In the genomic region with DNA sequence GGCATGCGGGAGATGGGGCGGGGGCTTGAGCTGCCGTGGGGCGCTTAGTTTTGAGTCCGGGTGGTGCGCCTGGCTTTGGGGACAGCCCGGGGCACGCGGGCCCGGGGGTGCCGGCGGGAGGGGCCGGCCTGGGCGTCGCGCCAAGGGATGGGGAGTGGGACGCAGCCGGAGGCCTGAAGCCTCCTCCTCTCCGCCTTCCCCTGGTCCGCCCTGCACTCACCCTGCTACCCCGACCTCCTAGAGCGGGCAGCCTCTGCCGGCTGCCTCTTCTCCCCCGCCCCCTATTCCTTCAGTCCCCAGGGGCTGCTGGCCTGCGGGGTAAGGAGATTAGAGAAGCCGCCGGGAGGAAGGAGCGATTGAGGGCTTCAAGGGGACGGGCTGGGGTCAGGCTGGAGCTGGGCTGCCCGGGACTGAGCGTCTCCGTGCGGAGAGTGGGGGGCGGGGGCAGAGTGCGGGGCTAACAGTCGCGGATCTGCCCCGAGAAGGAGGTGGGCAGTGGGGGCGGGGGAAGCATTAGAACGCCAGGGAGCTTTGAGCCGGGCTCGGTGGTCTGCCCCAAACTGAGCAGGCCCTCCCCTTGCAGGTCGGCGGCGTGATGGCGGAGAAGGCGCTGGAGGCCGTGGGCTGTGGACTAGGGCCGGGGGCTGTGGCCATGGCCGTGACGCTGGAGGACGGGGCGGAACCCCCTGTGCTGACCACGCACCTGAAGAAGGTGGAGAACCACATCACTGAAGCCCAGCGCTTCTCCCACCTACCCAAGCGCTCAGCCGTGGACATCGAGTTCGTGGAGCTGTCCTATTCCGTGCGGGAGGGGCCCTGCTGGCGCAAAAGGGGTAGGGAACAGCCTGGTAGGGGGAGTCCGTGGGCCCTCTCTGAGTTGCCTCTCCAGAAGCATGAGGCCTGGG, we compare ENCODE assay signal across 8 cellular contexts. TPM values are rescaled to one million over a fixed set of nuclear protein-coding genes. Genes with fewer than 3 reads are reported as not detected.
DNase-seq lines count a peak whose midpoint lies in the region; ATAC-seq and TF ChIP-seq lines count a peak whose summit lies in the region.

No MANE protein-coding gene starts in this region.

- H3K27me3 Mint-ChIP-seq in activated T-cell treated with anti-CD3 and anti-CD28 coated beads, Interleukin-2, amount 50 U/mL, for 4 hours (ENCODE audit: low read depth) = peaks cover 34% of the 10 kb centered on the region

- intact Hi-C loops in ascending aorta (cut with DNase I) = no loop called here

- H3K27ac ChIP-seq in ascending aorta (no peak overlapping the region), thoracic aorta (no peak overlapping the region)

- H3K4me3 Mint-ChIP-seq in activated T-cell treated with anti-CD3 and anti-CD28 coated beads, Interleukin-2, amount 50 U/mL, for 4 hours = peak overlapping the region; percentile 48

- no peaks in the 10 kb centered on the region for H3K9me3 Mint-ChIP-seq in activated T-cell treated with anti-CD3 and anti-CD28 coated beads, Interleukin-2, amount 50 U/mL, for 4 hours

- no peak for TF ChIP-seq CTCF in ascending aorta (IDR thresholded peaks at IDR 0.05)
- TF ChIP-seq CTCF in thoracic aorta (IDR thresholded peaks at IDR 0.05) = no peak

- H3K27me3 ChIP-seq in ascending aorta (no peaks in the 10 kb centered on the region), thoracic aorta (replicated peaks; ENCODE audit: insufficient read depth) (no peaks in the 10 kb centered on the region)

- H3K4me1 Mint-ChIP-seq in activated T-cell treated with anti-CD3 and anti-CD28 coated beads, Interleukin-2, amount 50 U/mL, for 4 hours (ENCODE audit: low read depth) = peaks cover 7% of the 10 kb centered on the region

- H3K36me3 ChIP-seq in ascending aorta (no peaks in the 10 kb centered on the region), thoracic aorta (no peaks in the 10 kb centered on the region)

- no peak for DNase-seq in activated T-cell treated with anti-CD3 and anti-CD28 coated beads, Interleukin-2, amount 50 U/mL, for 4 hours
- DNase-seq in activated T-cell treated with anti-CD3 and anti-CD28 coated beads for 4 hours (no peak), ascending aorta (ENCODE audit: low spot score in 2 of 2) (no peak), left kidney (ENCODE audit: low read depth, low spot score) (peak; percentile 67), thoracic aorta (ENCODE audit: low spot score) (no peak), cerebellum (ENCODE audit: low spot score) (no peak), amniotic stem cell (lab: John Stamatoyannopoulos, UW) (no peak)

- H3K4me3 ChIP-seq in ascending aorta (peak overlapping the region; percentile 78), thoracic aorta (peak overlapping the region; percentile 80)

- no peaks in the 10 kb centered on the region for H3K36me3 Mint-ChIP-seq in activated T-cell treated with anti-CD3 and anti-CD28 coated beads, Interleukin-2, amount 50 U/mL, for 4 hours (ENCODE audit: insufficient read depth)

- ATAC-seq in activated T-cell treated with anti-CD3 and anti-CD28 coated beads, Interleukin-2, amount 50 U/mL, for 4 hours = peak; percentile 62 to 67
- no peak for ATAC-seq in thoracic aorta (ENCODE audit: insufficient number of reproducible peaks, low FRiP score, low read depth)
- no peak for ATAC-seq in HG02970 (IDR thresholded peaks at IDR 0.05; ENCODE audit: low FRiP score, unreplicated experiment)

- no peaks in the 10 kb centered on the region for H3K9me3 ChIP-seq in ascending aorta
- no peaks in the 10 kb centered on the region for H3K9me3 ChIP-seq in thoracic aorta

- H3K4me1 ChIP-seq in ascending aorta = peaks cover 0 to 10% of the 10 kb centered on the region in 2 donors
- peaks cover 3 to 17% of the 10 kb centered on the region in 2 donors for H3K4me1 ChIP-seq in thoracic aorta (ENCODE audit: control insufficient read depth in 1 of 2, low read depth in 2 of 2)

RNA-seq across cellular contexts. Expression of a gene that starts 0.8 kb away (rescaled TPM):
- under 1 TPM in 1 of 3 donors, not detected in 2; 0.38 TPM for total RNA-seq in activated T-cell treated with anti-CD3 and anti-CD28 coated beads, Interleukin-2, amount 50 U/mL, for 4 hours
- total RNA-seq in ascending aorta (not detected), thoracic aorta (1 to 10 TPM in 1 of 2 donors, not detected in 1; 1.6 TPM), cerebellum (4.0 TPM)

RNA-seq across cellular contexts. Expression of a gene that starts 18.9 kb away (rescaled TPM):
- 10 to 100 TPM in 1 of 3 donors, 1 to 10 TPM in 2; 9.7 to 13.2 (median 9.7) TPM for total RNA-seq in activated T-cell treated with anti-CD3 and anti-CD28 coated beads, Interleukin-2, amount 50 U/mL, for 4 hours
- total RNA-seq in ascending aorta = 35.9 TPM
- total RNA-seq in thoracic aorta = 10 to 100 TPM; 18.9 to 20.2 TPM
- 3.6 TPM for total RNA-seq in cerebellum

RNA-seq across cellular contexts. Expression of a gene that starts 28.2 kb away (rescaled TPM):
- 10 to 100 TPM; 20.1 to 26.2 (median 21.1) TPM for total RNA-seq in activated T-cell treated with anti-CD3 and anti-CD28 coated beads, Interleukin-2, amount 50 U/mL, for 4 hours
- total RNA-seq in ascending aorta (36.5 TPM), thoracic aorta (10 to 100 TPM; 13.4 to 34.7 TPM), cerebellum (31.0 TPM)

RNA-seq across cellular contexts. Expression of a gene that starts 35.7 kb away (rescaled TPM):
- under 1 TPM in 2 of 3 donors, not detected in 1; 0.18 to 0.43 TPM for total RNA-seq in activated T-cell treated with anti-CD3 and anti-CD28 coated beads, Interleukin-2, amount 50 U/mL, for 4 hours
- total RNA-seq in ascending aorta = not detected
- total RNA-seq in thoracic aorta = under 1 TPM in 1 of 2 donors, not detected in 1; 0.41 TPM
- total RNA-seq in cerebellum = not detected

RNA-seq across cellular contexts. Expression of a gene that starts 42.5 kb away (rescaled TPM):
- 10 to 100 TPM; 22.0 to 24.7 (median 23.0) TPM for total RNA-seq in activated T-cell treated with anti-CD3 and anti-CD28 coated beads, Interleukin-2, amount 50 U/mL, for 4 hours
- total RNA-seq in ascending aorta = 16.7 TPM
- 10 to 100 TPM; 10.0 to 13.4 TPM for total RNA-seq in thoracic aorta
- total RNA-seq in cerebellum = 6.2 TPM

Comparison
In these comparisons a context has a peak if more than half of its experiments do, and no peak if none do; other contexts are left out.
1. ATAC-seq: peak in activated T-cell treated with anti-CD3 and anti-CD28 coated beads, Interleukin-2, amount 50 U/mL, for 4 hours (2 of 2); none in thoracic aorta (single experiment) and HG02970 (single experiment).